22 cellular contexts compared by ENCODE assay signal in the genomic region with DNA sequence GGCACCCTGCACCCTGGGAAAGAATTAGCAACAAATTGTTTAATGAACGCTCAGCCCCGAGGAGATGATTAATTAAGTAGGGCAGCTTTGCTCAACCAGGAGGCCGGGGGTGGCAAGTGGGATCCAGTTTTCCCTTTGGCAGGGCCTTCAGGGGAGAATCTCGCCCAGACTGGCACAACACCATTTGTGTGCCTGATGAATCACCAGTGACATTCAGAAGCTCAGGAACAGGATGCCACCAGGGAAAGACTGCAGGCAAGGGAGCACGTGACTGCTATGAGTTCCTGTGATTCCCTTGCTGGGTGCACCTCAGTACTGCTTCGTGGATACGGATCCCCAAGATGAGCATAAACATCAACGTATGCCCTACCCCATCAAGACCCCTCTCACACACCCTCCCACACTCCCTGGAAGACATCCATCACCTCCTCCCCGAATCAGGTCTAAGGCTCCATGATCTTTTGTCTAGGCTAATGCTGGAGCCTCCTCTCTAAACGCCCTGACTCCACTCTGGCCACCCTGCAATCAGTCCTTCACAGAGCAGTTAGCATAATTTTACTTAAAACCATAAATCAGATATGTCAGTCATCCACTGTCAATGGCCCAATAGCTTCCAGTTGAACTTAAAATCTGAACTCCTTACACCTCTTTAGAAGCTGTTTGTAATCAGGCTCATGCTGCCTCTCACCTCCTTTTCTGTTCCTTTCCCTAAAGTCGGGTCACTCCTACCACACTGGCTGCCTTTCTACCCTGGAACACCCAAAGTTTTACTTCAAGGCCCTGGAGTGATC.
DNase-seq lines count a peak whose midpoint lies in the region; ATAC-seq and TF ChIP-seq lines count a peak whose summit lies in the region.
"Had no signal": no experiment of that assay in that cellular context is flagged by ENCODE, and none has a peak within 500 bp of the region (broad histone marks: within the 10 kb centered on the region; RNA-seq: fewer than 3 reads in every experiment).

No MANE protein-coding gene starts in this region.

- H3K36me3 ChIP-seq in psoas muscle (ENCODE audit: insufficient read depth in 1 of 2, low read depth in 1 of 2), result no peaks in the 10 kb centered on the region
- H3K36me3 ChIP-seq: adrenal gland, HAP-1, pancreas, vagina had no signal

- H3K27me3 Mint-ChIP-seq in chondrocyte (ENCODE audit: low read depth), result peaks cover 3% of the 10 kb centered on the region

- ATAC-seq in left cardiac atrium, result peak; percentile 44 to 73
- ATAC-seq in psoas muscle, result peak; percentile 82 to 94 (median 86)
- ATAC-seq in GM18868 (IDR thresholded peaks at IDR 0.05; ENCODE audit: unreplicated experiment), result no peak
- ATAC-seq: activated CD4-positive, alpha-beta T cell treated with anti-CD3 and anti-CD28 coated beads for 36 hours; pancreas had no signal

- H3K9me3 ChIP-seq in psoas muscle, result no peaks in the 10 kb centered on the region
- H3K9me3 ChIP-seq: adrenal gland, HAP-1, pancreas, vagina had no signal

- H3K4me3 Mint-ChIP-seq in chondrocyte (ENCODE audit: unreplicated experiment), result no peak overlapping the region
- H3K4me3 Mint-ChIP-seq: activated CD4-positive, alpha-beta T cell treated with anti-CD3 and anti-CD28 coated beads for 36 hours; activated T-cell treated with anti-CD3 and anti-CD28 coated beads, Interleukin-2, amount 50 U/mL, for 24 hours; CD14-positive monocyte; memory B cell; naive B cell had no signal

- H3K27me3 ChIP-seq in psoas muscle (ENCODE audit: insufficient read depth in 3 of 3, low read length in 2 of 3), result no peaks in the 10 kb centered on the region
- H3K27me3 ChIP-seq: adrenal gland, pancreas, vagina had no signal

- no peaks in the 10 kb centered on the region for H3K36me3 Mint-ChIP-seq in chondrocyte (ENCODE audit: low read depth)
- H3K36me3 Mint-ChIP-seq: CD14-positive monocyte, memory B cell, naive B cell had no signal

- peak; percentile 4 for DNase-seq in HT-29 (ENCODE audit: low spot score)
- DNase-seq in left cardiac atrium, result no peak
- peak in 1 of 2 donors; percentile 58 for DNase-seq in psoas muscle
- DNase-seq in chondrocyte (ENCODE audit: low spot score), result no peak
- no peak for DNase-seq in NCI-H526 treated with DMSO at 0.1 percent for 48 hours (lab: John Stamatoyannopoulos, UW)
- no peak for DNase-seq in NCI-H2227 (lab: John Stamatoyannopoulos, UW; ENCODE audit: unreplicated experiment)
- DNase-seq: activated CD4-positive, alpha-beta T cell treated with anti-CD3 and anti-CD28 coated beads for 36 hours; activated CD8-positive, alpha-beta memory T cell treated with anti-CD3 and anti-CD28 coated beads for 24 hours; activated T-cell treated with anti-CD3 and anti-CD28 coated beads, Interleukin-2, amount 50 U/mL, for 24 hours; adrenal gland; foreskin fibroblast; KBM-7; naive B cell; NCI-H146; NCI-H774; pancreas had no signal

- peak overlapping the region; percentile 63 for H3K27ac ChIP-seq in angular gyrus (ENCODE audit: low read depth, low read length)
- H3K27ac ChIP-seq in psoas muscle, result no peak overlapping the region
- H3K27ac ChIP-seq: adrenal gland, pancreas, vagina had no signal

- TF ChIP-seq CTCF in psoas muscle (IDR thresholded peaks at IDR 0.05) (no peak), chondrocyte (IDR thresholded peaks at IDR 0.05) (no peak)

- no peaks in the 10 kb centered on the region for H3K4me1 ChIP-seq in psoas muscle
- H3K4me1 ChIP-seq: adrenal gland, HAP-1, pancreas had no signal

- no peak overlapping the region for H3K27ac Mint-ChIP-seq in chondrocyte (ENCODE audit: unreplicated experiment)
- H3K27ac Mint-ChIP-seq: activated CD4-positive, alpha-beta T cell treated with anti-CD3 and anti-CD28 coated beads for 36 hours; activated T-cell treated with anti-CD3 and anti-CD28 coated beads, Interleukin-2, amount 50 U/mL, for 24 hours; CD14-positive monocyte; memory B cell; naive B cell had no signal

- intact Hi-C loops in left cardiac atrium (cut with DNase I), result no loop called here
- intact Hi-C loops in psoas muscle (cut with DNase I), result loop anchor here in 1 of 2 donors (5.0 kb wide), 1 partner anchor 90 kb away; no protein-coding TSS in a partner anchor

- H3K9me3 Mint-ChIP-seq in chondrocyte (ENCODE audit: low read depth), result no peaks in the 10 kb centered on the region
- H3K9me3 Mint-ChIP-seq: activated T-cell treated with anti-CD3 and anti-CD28 coated beads, Interleukin-2, amount 50 U/mL, for 24 hours; memory B cell had no signal

- no peaks in the 10 kb centered on the region for H3K4me1 Mint-ChIP-seq in chondrocyte (ENCODE audit: low read depth)
- H3K4me1 Mint-ChIP-seq: activated CD4-positive, alpha-beta T cell treated with anti-CD3 and anti-CD28 coated beads for 36 hours; CD14-positive monocyte; memory B cell; naive B cell had no signal

- WGBS in psoas muscle, 3 donors, result 47 to 71% (median 53%) methylated on average over 11 of the region's 11 CpGs

- no peak overlapping the region for H3K4me3 ChIP-seq in psoas muscle
- H3K4me3 ChIP-seq: adrenal gland, HAP-1, pancreas, vagina had no signal
